In the genomic region with DNA sequence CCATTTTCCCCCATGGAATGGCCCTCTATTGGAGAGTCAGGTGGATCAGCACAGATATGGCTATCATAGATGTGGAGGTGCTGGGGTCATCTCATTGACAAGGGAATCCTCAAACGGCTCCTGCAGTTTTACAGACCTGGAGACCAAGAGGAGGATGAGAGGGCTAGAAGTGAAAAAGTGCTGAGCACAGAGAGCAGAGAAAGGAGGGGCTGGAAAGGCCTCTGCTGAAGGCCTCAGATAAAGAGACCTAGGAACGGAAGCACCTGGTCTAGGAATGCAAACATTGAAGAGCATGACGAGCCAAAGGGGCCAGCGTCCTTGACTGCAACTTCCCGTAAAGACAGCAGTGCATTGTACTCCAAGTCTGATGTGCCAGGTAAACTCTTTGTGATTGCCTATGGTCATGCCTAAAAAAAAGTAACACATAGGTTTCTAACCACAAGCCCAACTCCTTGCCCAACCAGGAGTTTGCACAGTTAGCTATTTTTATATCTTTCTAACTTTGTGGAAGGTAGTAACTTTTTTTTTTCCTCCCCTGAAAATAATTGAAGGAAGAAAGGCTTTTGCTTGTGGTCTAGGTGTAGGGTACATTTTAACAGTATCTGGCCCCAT, we compare ENCODE assay signal across 11 cellular contexts. TPM values are rescaled to one million over a fixed set of nuclear protein-coding genes. Genes with fewer than 3 reads are reported as not detected.
DNase-seq lines count a peak whose midpoint lies in the region; ATAC-seq and TF ChIP-seq lines count a peak whose summit lies in the region.
"Had no signal": no experiment of that assay in that cellular context is flagged by ENCODE, and none has a peak within 500 bp of the region (broad histone marks: within the 10 kb centered on the region; RNA-seq: fewer than 3 reads in every experiment).

No MANE protein-coding gene starts in this region.

- 45 to 90% methylated on average over 2 to 5 of the region's 5 CpGs for WGBS in gastroesophageal sphincter (ENCODE audit: low coverage in 1 of 2), 2 donors

- no peak for TF ChIP-seq POLR2A in gastroesophageal sphincter (IDR thresholded peaks at IDR 0.05)

- H3K9me3 ChIP-seq in MM.1S (replicated peaks; ENCODE audit: insufficient read depth, low read length): no peaks in the 10 kb centered on the region
- no peaks in the 10 kb centered on the region for H3K9me3 ChIP-seq in gastroesophageal sphincter
- H3K9me3 ChIP-seq: BE2C, Peyer's patch had no signal

- peak; percentile 85 for ATAC-seq in GM21447 (IDR thresholded peaks at IDR 0.05; ENCODE audit: unreplicated experiment)
- peak; percentile 50 for ATAC-seq in gastroesophageal sphincter
- no peak for ATAC-seq in HG03039 (IDR thresholded peaks at IDR 0.05; ENCODE audit: unreplicated experiment)
- no peak for ATAC-seq in foreskin keratinocyte

- H3K79me2 ChIP-seq in MM.1S (ENCODE audit: low read length): no peaks in the 10 kb centered on the region

- H2AFZ ChIP-seq in MM.1S (ENCODE audit: low read length): peak overlapping the region; percentile 55; the same call in 1 of the 2 replicates

- no peak for TF ChIP-seq EP300 in gastroesophageal sphincter (IDR thresholded peaks at IDR 0.05)

- H3K36me3 ChIP-seq in MM.1S (replicated peaks; ENCODE audit: insufficient read depth, low read length) (no peaks in the 10 kb centered on the region), gastroesophageal sphincter (peaks cover 0 to 34% of the 10 kb centered on the region in 2 donors)

- no peaks in the 10 kb centered on the region for H3K27me3 ChIP-seq in MM.1S (replicated peaks; ENCODE audit: insufficient read depth, low read length)
- H3K27me3 ChIP-seq in gastroesophageal sphincter: no peaks in the 10 kb centered on the region
- H3K27me3 ChIP-seq in foreskin keratinocyte: no peaks in the 10 kb centered on the region
- H3K27me3 ChIP-seq: BE2C, Peyer's patch had no signal

- H3K4me2 ChIP-seq in MM.1S (ENCODE audit: low read depth, low read length): peak overlapping the region; percentile 91

- no peaks in the 10 kb centered on the region for H4K20me1 ChIP-seq in MM.1S (ENCODE audit: insufficient read depth, low read length)

- peaks cover 45% of the 10 kb centered on the region for H3K4me1 ChIP-seq in MM.1S (ENCODE audit: low read length)
- no peaks in the 10 kb centered on the region for H3K4me1 ChIP-seq in gastroesophageal sphincter
- no peaks in the 10 kb centered on the region for H3K4me1 ChIP-seq in foreskin keratinocyte
- H3K4me1 ChIP-seq: BE2C, Peyer's patch had no signal

- peaks cover 45% of the 10 kb centered on the region for H3F3A ChIP-seq in MM.1S (ENCODE audit: insufficient read depth, low read length)

- H3K4me3 ChIP-seq in MM.1S (ENCODE audit: low read length) (peak overlapping the region; percentile 56), gastroesophageal sphincter (no peak overlapping the region)
- H3K4me3 ChIP-seq: Peyer's patch had no signal

- H3K9ac ChIP-seq in MM.1S (ENCODE audit: low read length): peak overlapping the region; percentile 55

- peak overlapping the region; percentile 91 for H3K27ac ChIP-seq in MM.1S (ENCODE audit: low read length)
- no peak overlapping the region for H3K27ac ChIP-seq in gastroesophageal sphincter
- H3K27ac ChIP-seq in foreskin keratinocyte: no peak overlapping the region
- H3K27ac ChIP-seq: Peyer's patch had no signal

- no peak for TF ChIP-seq CTCF in MM.1S (IDR thresholded peaks at IDR 0.05; ENCODE audit: low read length)
- no peak for TF ChIP-seq CTCF in gastroesophageal sphincter (IDR thresholded peaks at IDR 0.05)
- no peak for TF ChIP-seq CTCF in foreskin keratinocyte (conservative IDR thresholded peaks at IDR 0.05)

- DNase-seq in DMS153 (lab: John Stamatoyannopoulos, UW) (peak; percentile 63), MM.1S (peak; percentile 95), epidermal melanocyte (ENCODE audit: insufficient read length, low spot score) (no peak), foreskin keratinocyte (no peak)
- DNase-seq in effector CD4-positive, alpha-beta T cell: no peak
- DNase-seq: BE2C, Karpas-422, Peyer's patch had no signal

- H3K9me2 ChIP-seq in MM.1S (replicated peaks; ENCODE audit: insufficient read depth, low read length): no peaks in the 10 kb centered on the region

RNA-seq across cellular contexts. Expression of gene RSPH4A, which starts 15.2 kb away (rescaled TPM):
- total RNA-seq in gastroesophageal sphincter: under 1 TPM in 2 of 4 donors, not detected in 2; 0.19 to 0.40 TPM
- total RNA-seq in foreskin keratinocyte: 0.10 and 0.14 TPM in 2 replicates
- 0.04 TPM in 2 replicates for polyA plus RNA-seq in foreskin keratinocyte

RNA-seq across cellular contexts. Expression of gene ZUP1, which starts 37.1 kb away (rescaled TPM):
- total RNA-seq in gastroesophageal sphincter: 10 to 100 TPM in 2 of 4 donors, 1 to 10 TPM in 2; 6.1 to 17.0 (median 9.2) TPM
- total RNA-seq in foreskin keratinocyte: 15.3 and 15.5 TPM in 2 replicates
- 8.7 and 9.4 TPM in 2 replicates for polyA plus RNA-seq in foreskin keratinocyte

RNA-seq across cellular contexts. Expression of gene KPNA5, which starts 49.5 kb away (rescaled TPM):
- total RNA-seq in gastroesophageal sphincter (10 to 100 TPM in 3 of 4 donors, 1 to 10 TPM in 1; 9.8 to 16.8 (median 13.4) TPM), foreskin keratinocyte (2.6 and 3.0 TPM in 2 replicates)
- 0.47 and 0.68 TPM in 2 replicates for polyA plus RNA-seq in foreskin keratinocyte

Comparison
In these comparisons a context has a peak if more than half of its experiments do, and no peak if none do; other contexts are left out.
1. DNase-seq: peak in DMS153 (single experiment) and MM.1S (single experiment); none in effector CD4-positive, alpha-beta T cell (single experiment), epidermal melanocyte (single experiment) and foreskin keratinocyte (0 of 2).
2. ATAC-seq: peak in GM21447 (single experiment) and gastroesophageal sphincter (single experiment); none in HG03039 (single experiment) and foreskin keratinocyte (single experiment).